In genomic region chr7:94160719-94161435, GRCh38 we compare ENCODE assay signal across 10 cellular contexts.
A peak's percentile ranks its signal among the peaks of the same experiment; 100 is the strongest.
DNase-seq lines count a peak whose midpoint lies in the region; ATAC-seq, FAIRE-seq and TF ChIP-seq lines count a peak whose summit lies in the region.
"Had no signal": no experiment of that assay in that cellular context is flagged by ENCODE, and none has a peak within 500 bp of the region (broad histone marks: within the 10 kb centered on the region; RNA-seq: fewer than 3 reads in every experiment).

No MANE protein-coding gene starts in this region.

- no peak for TF ChIP-seq POLR2A in erythroblast (IDR thresholded peaks at IDR 0.05; ENCODE audit: low read length)

- H3K4me3 Mint-ChIP-seq in IgD-negative memory B cell, result peak overlapping the region; percentile 60 to 81 (median 72)
- peak overlapping the region; percentile 62 to 86 (median 80) for H3K4me3 Mint-ChIP-seq in naive B cell

- H3K27me3 Mint-ChIP-seq in IgD-negative memory B cell (no peaks in the 10 kb centered on the region), naive B cell (no peaks in the 10 kb centered on the region)

- ATAC-seq in GM18868 (IDR thresholded peaks at IDR 0.05; ENCODE audit: unreplicated experiment) (peak; percentile 99), GM21825 (IDR thresholded peaks at IDR 0.05; ENCODE audit: unreplicated experiment) (peak; percentile 98), naive B cell (ENCODE audit: low read depth in 2 of 2) (peak; percentile 86 to 89)
- ATAC-seq: HCT116 had no signal

- FAIRE-seq in D721Med (lab: Jason Lieb, UNC), result no peak

- H3K27ac Mint-ChIP-seq in IgD-negative memory B cell, result peak overlapping the region; percentile 47 to 94 (median 61)
- peak overlapping the region; percentile 84 to 94 (median 90) for H3K27ac Mint-ChIP-seq in naive B cell

- peaks cover 19 to 34% (median 27%) of the 10 kb centered on the region in 3 donors for H3K4me1 Mint-ChIP-seq in IgD-negative memory B cell
- H3K4me1 Mint-ChIP-seq in naive B cell, result peaks cover 16 to 41% (median 29%) of the 10 kb centered on the region in 3 donors

- peaks cover 4% of the 10 kb centered on the region for H3K36me3 Mint-ChIP-seq in IgD-negative memory B cell
- H3K36me3 Mint-ChIP-seq in naive B cell, result peaks cover 0 to 4% of the 10 kb centered on the region in 2 donors

- peak; percentile 76 for DNase-seq in naive B cell
- DNase-seq in D721Med (ENCODE audit: insufficient read length, low spot score), result no peak
- DNase-seq in DMS79 (lab: John Stamatoyannopoulos, UW), result no peak
- DNase-seq in activated naive CD4-positive, alpha-beta T cell (lab: John Stamatoyannopoulos, UW), result no peak
- no peak for DNase-seq in erythroblast (lab: John Stamatoyannopoulos, UW)
- DNase-seq: colonic mucosa had no signal

- no peak for TF ChIP-seq CTCF in D721Med (IDR thresholded peaks at IDR 0.05; ENCODE audit: insufficient read depth, missing control alignments)

- H3K9me3 Mint-ChIP-seq in IgD-negative memory B cell, result peaks cover 2 to 14% (median 5%) of the 10 kb centered on the region in 3 donors
- H3K9me3 Mint-ChIP-seq in naive B cell, result peaks cover 0 to 10% (median 8%) of the 10 kb centered on the region in 7 donors
